23 cellular contexts compared by ENCODE assay signal in the genomic region with DNA sequence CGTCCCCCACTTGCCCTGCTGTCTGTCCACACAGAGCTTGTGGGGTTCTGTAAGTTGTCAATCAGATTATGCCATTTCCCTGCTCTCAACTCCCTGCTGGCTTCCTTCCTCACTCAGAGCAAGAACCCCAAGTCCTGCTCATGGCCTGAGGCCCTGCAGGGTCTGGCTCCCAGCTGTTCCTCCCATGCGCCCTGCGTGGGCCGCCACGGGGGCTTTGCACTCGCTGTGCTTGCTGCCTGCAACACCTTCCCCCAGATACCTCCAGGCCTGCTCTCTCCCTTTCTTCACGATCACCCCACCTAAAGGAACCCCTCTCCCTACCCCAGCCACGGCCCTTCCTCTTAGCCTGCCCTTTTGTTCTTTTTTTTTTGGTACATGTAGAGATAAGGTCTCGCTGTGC.
DNase-seq lines count a peak whose midpoint lies in the region; ATAC-seq and TF ChIP-seq lines count a peak whose summit lies in the region.
"Had no signal": no experiment of that assay in that cellular context is flagged by ENCODE, and none has a peak within 500 bp of the region (broad histone marks: within the 10 kb centered on the region; RNA-seq: fewer than 3 reads in every experiment).

No MANE protein-coding gene starts in this region.

- DNase-seq in cardiac septum (ENCODE audit: low spot score) (peak; percentile 12), left cardiac atrium (no peak), WTC11 (ENCODE audit: low spot score) (no peak), mesenteric fat pad (ENCODE audit: low spot score) (peak; percentile 65), GM20000 (ENCODE audit: low spot score) (no peak), aorta (no peak)
- no peak for DNase-seq in activated effector memory CD4-positive, alpha-beta T cell treated with Interleukin-2 at 50 U/mL for 16 hours
- DNase-seq: ACHN; AML-193; BE2C; CD4-positive, alpha-beta T cell; CD8-positive, alpha-beta memory T cell; DMS 273 treated with DMSO at 0.1 percent for 48 hours; DMS79; EL; GDM1; GM23248; H7 had no signal

- H3K9me3 Mint-ChIP-seq in WTC11, result peaks cover 11% of the 10 kb centered on the region
- H3K9me3 Mint-ChIP-seq: CD4-positive, alpha-beta T cell had no signal

- H3K36me3 Mint-ChIP-seq in WTC11, result peaks cover 15% of the 10 kb centered on the region
- H3K36me3 Mint-ChIP-seq: CD14-positive monocyte; CD8-positive, alpha-beta memory T cell had no signal

- H3K4me3 Mint-ChIP-seq in WTC11, result no peak overlapping the region
- H3K4me3 Mint-ChIP-seq: CD14-positive monocyte; CD4-positive, alpha-beta T cell; CD8-positive, alpha-beta memory T cell had no signal

- intact Hi-C loops in cardiac septum (cut with DNase I), result no loop called here
- intact Hi-C loops in left cardiac atrium (cut with DNase I), result no loop called here
- intact Hi-C loops in aorta (cut with DNase I), result no loop called here

- H3K36me3 ChIP-seq in aorta (ENCODE audit: control insufficient read depth in 1 of 2, insufficient read depth in 2 of 2, low read length in 1 of 2), result no peaks in the 10 kb centered on the region
- H3K36me3 ChIP-seq: BE2C; BLaER1 treated with 17β-estradiol and CSF1 and Interleukin-3, amounts not matched to agents 10 nM and 100 nM had no signal

- POLR2A ChIA-PET in WTC11 (lab: Charles Lee), result no interaction called here

- H3K4me1 Mint-ChIP-seq in WTC11, result no peaks in the 10 kb centered on the region
- H3K4me1 Mint-ChIP-seq: CD14-positive monocyte; CD8-positive, alpha-beta memory T cell had no signal

- no peaks in the 10 kb centered on the region for H3K9me3 ChIP-seq in aorta (ENCODE audit: control insufficient read depth, low read length)
- H3K9me3 ChIP-seq: BE2C had no signal

- H3K27me3 Mint-ChIP-seq in WTC11 (ENCODE audit: low read depth), result no peaks in the 10 kb centered on the region

- ATAC-seq in left cardiac atrium (no peak), WTC11 (no peak), aorta (ENCODE audit: low FRiP score) (no peak)
- ATAC-seq: GM12878, HCT116 had no signal

- H3K4me1 ChIP-seq in aorta (ENCODE audit: control insufficient read depth in 1 of 2, insufficient read depth in 2 of 2, low read length in 2 of 2), result no peaks in the 10 kb centered on the region
- H3K4me1 ChIP-seq: BE2C; BLaER1 treated with 17β-estradiol and CSF1 and Interleukin-3, amounts not matched to agents 10 nM and 100 nM had no signal

- CTCF ChIA-PET in WTC11 (lab: Charles Lee), result no interaction called here

- no peaks in the 10 kb centered on the region for H3K27me3 ChIP-seq in aorta (ENCODE audit: control insufficient read depth in 1 of 2, insufficient read depth in 2 of 2, low read length in 1 of 2)
- H3K27me3 ChIP-seq: BE2C; BLaER1 treated with 17β-estradiol and CSF1 and Interleukin-3, amounts not matched to agents 10 nM and 100 nM had no signal

- 76 to 84% methylated on average over 9 of the region's 9 CpGs for WGBS in aorta, 2 donors

- TF ChIP-seq CTCF in WTC11 (IDR thresholded peaks at IDR 0.05) (no peak), GM20000 (IDR thresholded peaks at IDR 0.05; ENCODE audit: extremely low read depth, missing control alignments) (no peak)

- no peak overlapping the region for H3K27ac ChIP-seq in aorta (ENCODE audit: low read depth in 1 of 2, low read length in 2 of 2)
- H3K27ac ChIP-seq: 22Rv1; BLaER1 treated with 17β-estradiol and CSF1 and Interleukin-3, amounts not matched to agents 10 nM and 100 nM; GM23248 had no signal

- H3K27ac Mint-ChIP-seq in WTC11, result peak overlapping the region; percentile 8; the same call in 1 of the 2 replicates
- H3K27ac Mint-ChIP-seq: CD4-positive, alpha-beta T cell; CD8-positive, alpha-beta memory T cell had no signal

- H3K4me3 ChIP-seq in aorta (ENCODE audit: low read length in 2 of 2), result no peak overlapping the region
- H3K4me3 ChIP-seq: BLaER1 treated with 17β-estradiol and CSF1 and Interleukin-3, amounts not matched to agents 10 nM and 100 nM; GM12878; GM23248 had no signal

TF ChIP-seq in WTC11, 78 proteins besides CTCF, POLR2A, EP300 and RAD21:
- TF ChIP-seq PRRX2 (CRISPR knock-in tag; IDR thresholded peaks at IDR 0.05) (no peak), ZNF121 (CRISPR knock-in tag; IDR thresholded peaks at IDR 0.05) (no peak)
- TF ChIP-seq, protein P1, sequence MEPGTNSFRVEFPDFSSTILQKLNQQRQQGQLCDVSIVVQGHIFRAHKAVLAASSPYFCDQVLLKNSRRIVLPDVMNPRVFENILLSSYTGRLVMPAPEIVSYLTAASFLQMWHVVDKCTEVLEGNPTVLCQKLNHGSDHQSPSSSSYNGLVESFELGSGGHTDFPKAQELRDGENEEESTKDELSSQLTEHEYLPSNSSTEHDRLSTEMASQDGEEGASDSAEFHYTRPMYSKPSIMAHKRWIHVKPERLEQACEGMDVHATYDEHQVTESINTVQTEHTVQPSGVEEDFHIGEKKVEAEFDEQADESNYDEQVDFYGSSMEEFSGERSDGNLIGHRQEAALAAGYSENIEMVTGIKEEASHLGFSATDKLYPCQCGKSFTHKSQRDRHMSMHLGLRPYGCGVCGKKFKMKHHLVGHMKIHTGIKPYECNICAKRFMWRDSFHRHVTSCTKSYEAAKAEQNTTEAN (CRISPR knock-in tag; IDR thresholded peaks at IDR 0.05), result no peak
- TF ChIP-seq, protein P2, sequence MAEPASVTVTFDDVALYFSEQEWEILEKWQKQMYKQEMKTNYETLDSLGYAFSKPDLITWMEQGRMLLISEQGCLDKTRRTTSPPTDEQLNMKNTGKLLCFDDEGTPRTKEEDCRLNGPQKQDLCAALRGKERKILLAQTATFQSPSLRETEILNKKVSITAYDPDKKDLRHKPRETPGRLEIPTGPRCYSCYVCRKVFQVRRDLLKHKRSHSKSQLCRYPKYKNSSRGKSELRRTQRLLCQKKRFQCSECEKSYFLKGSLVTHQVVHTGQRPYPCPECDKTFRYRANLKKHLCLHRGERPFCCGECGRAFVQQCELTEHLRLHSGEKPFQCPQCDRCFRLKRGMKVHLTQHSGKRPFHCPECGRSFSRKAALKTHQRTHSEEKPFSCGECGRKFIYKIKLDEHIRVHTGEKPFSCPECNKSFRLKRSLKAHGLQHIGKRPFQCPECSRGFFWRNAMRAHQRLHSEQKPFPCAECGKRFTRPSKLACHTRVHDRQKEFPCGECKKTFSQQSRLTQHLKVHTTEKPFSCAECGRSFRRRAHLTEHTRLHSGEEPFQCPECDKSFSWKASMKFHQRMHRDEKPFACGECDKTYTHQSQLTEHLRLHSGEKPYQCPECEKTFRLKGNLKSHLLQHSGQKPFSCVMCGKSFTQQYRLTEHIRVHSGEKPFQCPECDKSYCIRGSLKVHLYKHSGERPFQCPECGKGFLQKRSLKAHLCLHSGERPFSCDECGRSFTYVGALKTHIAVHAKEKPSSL (CRISPR knock-in tag; conservative IDR thresholded peaks at IDR 0.05), result no peak
- TF ChIP-seq, protein P3, sequence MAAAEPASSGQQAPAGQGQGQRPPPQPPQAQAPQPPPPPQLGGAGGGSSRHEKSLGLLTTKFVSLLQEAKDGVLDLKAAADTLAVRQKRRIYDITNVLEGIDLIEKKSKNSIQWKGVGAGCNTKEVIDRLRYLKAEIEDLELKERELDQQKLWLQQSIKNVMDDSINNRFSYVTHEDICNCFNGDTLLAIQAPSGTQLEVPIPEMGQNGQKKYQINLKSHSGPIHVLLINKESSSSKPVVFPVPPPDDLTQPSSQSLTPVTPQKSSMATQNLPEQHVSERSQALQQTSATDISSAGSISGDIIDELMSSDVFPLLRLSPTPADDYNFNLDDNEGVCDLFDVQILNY (CRISPR knock-in tag; IDR thresholded peaks at IDR 0.05), result no peak

Comparison
In these comparisons a context has a peak if more than half of its experiments do, and no peak if none do; other contexts are left out.
1. DNase-seq: peak in cardiac septum (single experiment) and mesenteric fat pad (single experiment); none in left cardiac atrium (single experiment), WTC11 (single experiment), activated effector memory CD4-positive, alpha-beta T cell treated with Interleukin-2 at 50 U/mL for 16 hours (single experiment), GM20000 (single experiment) and aorta (0 of 2).